1 cellular context compared by ENCODE assay signal in genomic region chr2:27209621-27210401, GRCh38.
TF ChIP-seq lines count a peak whose summit lies in the region.

No MANE protein-coding gene starts in this region.

TF ChIP-seq in endothelial cell of umbilical vein, 7 proteins besides CTCF, POLR2A, EP300 and RAD21:
- no peak for TF ChIP-seq MYC (IDR thresholded peaks at IDR 0.05; ENCODE audit: low read depth, low read length)
- TF ChIP-seq, protein P1, sequence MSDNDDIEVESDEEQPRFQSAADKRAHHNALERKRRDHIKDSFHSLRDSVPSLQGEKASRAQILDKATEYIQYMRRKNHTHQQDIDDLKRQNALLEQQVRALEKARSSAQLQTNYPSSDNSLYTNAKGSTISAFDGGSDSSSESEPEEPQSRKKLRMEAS (IDR thresholded peaks at IDR 0.05; ENCODE audit: insufficient read depth, insufficient read length) = no peak
- no peak for TF ChIP-seq GATA2 (IDR thresholded peaks at IDR 0.05; ENCODE audit: insufficient read depth, insufficient read length, low read depth, low read length)
- TF ChIP-seq EZH2 (IDR thresholded peaks at IDR 0.05; ENCODE audit: borderline replicate concordance, low read depth, low read length, severe bottlenecking) = no peak
- TF ChIP-seq JUN (IDR thresholded peaks at IDR 0.05; ENCODE audit: borderline replicate concordance, insufficient read depth, insufficient read length, low read depth) = no peak
- no peak for TF ChIP-seq FOS (IDR thresholded peaks at IDR 0.05; ENCODE audit: borderline replicate concordance, insufficient read depth, low read length)
- no peak for TF ChIP-seq POLR2AphosphoS5 (IDR thresholded peaks at IDR 0.05; ENCODE audit: insufficient read depth, low read depth, low read length)
